In the genomic region with DNA sequence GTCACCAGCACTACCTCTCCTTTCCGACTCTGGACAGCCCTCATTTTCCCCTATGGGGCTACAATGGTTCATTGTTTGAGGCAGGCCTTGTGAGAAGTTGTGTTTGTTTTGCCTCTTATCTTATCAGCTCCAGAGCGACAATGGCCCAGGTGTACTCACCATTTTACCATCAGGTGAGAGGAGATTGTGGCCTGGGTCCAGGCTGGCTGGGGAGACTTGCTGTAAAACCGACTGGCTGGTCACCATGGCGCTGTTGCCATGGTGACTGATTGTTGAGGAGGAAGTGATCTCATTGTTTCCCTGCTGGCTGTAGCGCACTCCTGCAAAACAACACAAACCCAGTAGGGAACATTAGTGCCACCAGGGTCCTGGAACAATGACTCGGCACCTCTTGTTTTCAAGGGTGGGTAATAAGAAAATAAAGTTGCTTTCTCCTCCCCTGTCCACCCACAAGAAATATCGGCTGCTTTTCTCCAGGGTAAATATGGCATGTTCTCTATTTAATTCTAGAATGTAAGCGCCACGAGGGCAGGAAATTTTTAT, we compare ENCODE assay signal across 10 cellular contexts. TPM values are rescaled to one million over a fixed set of nuclear protein-coding genes. Genes with fewer than 3 reads are reported as not detected.
DNase-seq lines count a peak whose midpoint lies in the region; ATAC-seq, FAIRE-seq and TF ChIP-seq lines count a peak whose summit lies in the region.
"Had no signal": no experiment of that assay in that cellular context is flagged by ENCODE, and none has a peak within 500 bp of the region (broad histone marks: within the 10 kb centered on the region; RNA-seq: fewer than 3 reads in every experiment).

No MANE protein-coding gene starts in this region.

- H4K91ac ChIP-seq in H1 (replicated peaks; ENCODE audit: insufficient read length, low read length), result peak overlapping the region; percentile 59

- peak overlapping the region; percentile 30 for H3K4me3 Mint-ChIP-seq in neural progenitor cell
- H3K4me3 Mint-ChIP-seq: activated T-cell treated with anti-CD3 and anti-CD28 coated beads, Interleukin-2, amount 50 U/mL, for 24 hours had no signal

- H3K14ac ChIP-seq in H1 (ENCODE audit: insufficient read length), result no peak overlapping the region

- peak; percentile 71 for DNase-seq in NCI-H2227 (lab: John Stamatoyannopoulos, UW; ENCODE audit: unreplicated experiment)
- peak; percentile 58 to 73 for DNase-seq in H1 (ENCODE audit: low read depth in 1 of 2, low spot score in 2 of 2)
- DNase-seq in neural progenitor cell (ENCODE audit: low spot score), result peak; percentile 94
- no peak for DNase-seq in globus pallidus (ENCODE audit: low spot score)
- no peak for DNase-seq in osteoblast (ENCODE audit: insufficient read length, low spot score, missing footprints)
- DNase-seq: activated T-cell treated with anti-CD3 and anti-CD28 coated beads, Interleukin-2, amount 50 U/mL, for 24 hours had no signal

- H4K8ac ChIP-seq in H1 (ENCODE audit: extremely low read depth, insufficient read depth, low read length), result peak overlapping the region; percentile 75; the same call in 1 of the 2 replicates

- H3K4me2 ChIP-seq in H1 (ENCODE audit: insufficient read depth in 1 of 2, low read depth in 2 of 2, low read length in 2 of 2), result peak overlapping the region; percentile 7 to 44; a peak in 2 of 4 replicates
- H3K4me2 ChIP-seq in neural progenitor cell, result peak overlapping the region; percentile 54
- H3K4me2 ChIP-seq in osteoblast (ENCODE audit: insufficient read depth, low read length), result no peak overlapping the region

- no peak for TF ChIP-seq RAD21 in H1 (IDR thresholded peaks at IDR 0.05 in 1 of 2, conservative IDR thresholded peaks at IDR 0.05 in 1 of 2; ENCODE audit: low read depth in 2 of 2, low read length in 2 of 2)

- H3K27ac ChIP-seq in HEK293 (ENCODE audit: extremely low read depth, low read depth, low read length) (no peak overlapping the region), H1 (ENCODE audit: low read depth, low read length) (peak overlapping the region; percentile 57), neural progenitor cell (no peak overlapping the region), osteoblast (ENCODE audit: low read depth, low read length) (no peak overlapping the region)
- H3K27ac ChIP-seq: skin epidermis had no signal

- WGBS in H1 (ENCODE audit: extremely low coverage in 1 of 2, insufficient coverage in 1 of 2, insufficient read length in 1 of 2, insufficient replicate concordance in 2 of 2, low coverage in 1 of 2, low lambda C conversion rate in 2 of 2, missing lambda C conversion rate in 1 of 2), 2 experiments, result 49% methylated on average over 9 of the region's 9 CpGs; no CpG with 5 or more reads in 1 of the 2 experiments

- peak overlapping the region; percentile 83 for H3K27ac Mint-ChIP-seq in neural progenitor cell
- H3K27ac Mint-ChIP-seq: activated T-cell treated with anti-CD3 and anti-CD28 coated beads, Interleukin-2, amount 50 U/mL, for 24 hours had no signal

- H3K9me3 Mint-ChIP-seq in neural progenitor cell, result peaks cover 3% of the 10 kb centered on the region
- H3K9me3 Mint-ChIP-seq: activated T-cell treated with anti-CD3 and anti-CD28 coated beads, Interleukin-2, amount 50 U/mL, for 24 hours had no signal

- H3K4me1 Mint-ChIP-seq in neural progenitor cell, result peaks cover 15% of the 10 kb centered on the region

- peaks cover 3% of the 10 kb centered on the region for H3K4me1 ChIP-seq in HEK293 (ENCODE audit: control insufficient read depth, insufficient read depth, low read length)
- peaks cover 2 to 9% (median 2%) of the 10 kb centered on the region in 4 experiments; a peak in 5 of 7 replicates for H3K4me1 ChIP-seq in H1 (replicated peaks in 1 of 4; ENCODE audit: control insufficient read depth in 3 of 4, insufficient read depth in 4 of 4, low read length in 3 of 4)
- peaks cover 5% of the 10 kb centered on the region for H3K4me1 ChIP-seq in neural progenitor cell
- no peaks in the 10 kb centered on the region for H3K4me1 ChIP-seq in osteoblast (ENCODE audit: insufficient read depth, low read length)

- H3K23me2 ChIP-seq in H1 (ENCODE audit: low read depth, low read length), result no peaks in the 10 kb centered on the region

- H4K20me1 ChIP-seq in H1 (replicated peaks in 1 of 2; ENCODE audit: control insufficient read depth in 1 of 2, insufficient read depth in 2 of 2, low read length in 2 of 2), result no peaks in the 10 kb centered on the region
- no peaks in the 10 kb centered on the region for H4K20me1 ChIP-seq in neural progenitor cell (ENCODE audit: low read depth)
- H4K20me1 ChIP-seq in osteoblast (ENCODE audit: insufficient read depth, low read length), result no peaks in the 10 kb centered on the region

- H4K5ac ChIP-seq in H1 (ENCODE audit: insufficient read length, low read depth, low read length), result peak overlapping the region; percentile 20

- H2AFZ ChIP-seq in H1 (ENCODE audit: low read length) (peak overlapping the region; percentile 90), neural progenitor cell (replicated peaks) (peak overlapping the region; percentile 68), osteoblast (ENCODE audit: low read length) (no peak overlapping the region)

- peaks cover 9% of the 10 kb centered on the region for H3K27me3 Mint-ChIP-seq in neural progenitor cell (ENCODE audit: insufficient read depth, low read depth)

- no peak for FAIRE-seq in H1 (lab: Jason Lieb, UNC)

- no peak overlapping the region for H2BK120ac ChIP-seq in H1 (replicated peaks; ENCODE audit: low read depth, low read length)

- no peak overlapping the region for H2BK15ac ChIP-seq in H1 (ENCODE audit: low read length)

- CTCF ChIA-PET in HEK293 (lab: Yijun Ruan, JAX), result interaction anchor here (0.6 to 1.0 kb wide), 2 partner anchors 105 to 213 kb away, joined by 3 read pairs; no protein-coding TSS in a partner anchor
- CTCF ChIA-PET in H1 (lab: Charles Lee; ENCODE audit: partially characterized antibody), result interaction anchor here (1.0 kb wide), 1 partner anchor 105 kb away, joined by 3 read pairs; no protein-coding TSS in a partner anchor

- H3K79me2 ChIP-seq in H1 (ENCODE audit: control insufficient read depth in 1 of 2, insufficient read depth in 2 of 2, low read length in 2 of 2) (no peaks in the 10 kb centered on the region), neural progenitor cell (ENCODE audit: low read depth) (no peaks in the 10 kb centered on the region), osteoblast (ENCODE audit: insufficient read depth, low read length) (no peaks in the 10 kb centered on the region)

- H3K36me3 Mint-ChIP-seq in neural progenitor cell, result no peaks in the 10 kb centered on the region

- H3K9ac ChIP-seq in H1 (replicated peaks in 1 of 4; ENCODE audit: extremely low read depth in 1 of 4, low read depth in 3 of 4, low read length in 3 of 4) (no peak overlapping the region; a peak in 1 of 7 replicates), neural progenitor cell (no peak overlapping the region)

- POLR2A ChIA-PET in HEK293 (lab: Yijun Ruan, JAX) (no interaction called here), H1 (lab: Charles Lee; ENCODE audit: partially characterized antibody) (interaction anchor here (1.0 kb wide), 1 partner anchor 17 kb away, joined by 3 read pairs; no protein-coding TSS in a partner anchor)

- no peak for TF ChIP-seq CTCF in HEK293 (tag by site-specific recombination; IDR thresholded peaks at IDR 0.05)
- no peak for TF ChIP-seq CTCF in H1 (IDR thresholded peaks at IDR 0.05; ENCODE audit: control extremely low read depth in 1 of 3, insufficient read depth in 1 of 3, low read depth in 1 of 3, low read length in 3 of 3)
- no peak for TF ChIP-seq CTCF in neural progenitor cell (IDR thresholded peaks at IDR 0.05)
- TF ChIP-seq CTCF in osteoblast (IDR thresholded peaks at IDR 0.05; ENCODE audit: extremely low read depth, low read depth, low read length), result no peak

- no peak overlapping the region for H3K4ac ChIP-seq in H1 (replicated peaks; ENCODE audit: insufficient read length, low read depth, low read length)

- 0 out of 2 replicates have a peak overlapping the region, but pooled peaks have one; percentile 0 for H2BK5ac ChIP-seq in H1 (ENCODE audit: low read depth, low read length)

- no peak for TF ChIP-seq POLR2A in H1 (IDR thresholded peaks at IDR 0.05; ENCODE audit: control extremely low read depth in 1 of 2, low read depth in 2 of 2, low read length in 2 of 2)

- TF ChIP-seq EP300 in H1 (IDR thresholded peaks at IDR 0.05; ENCODE audit: borderline replicate concordance in 1 of 2, low read depth in 2 of 2, low read length in 2 of 2), result peak in 1 of 2 experiments; percentile 77; a peak in 1 of 3 replicates

- H3K4me3 ChIP-seq in HEK293 (ENCODE audit: low read depth, low read length) (no peak overlapping the region), H1 (ENCODE audit: extremely low read depth in 1 of 4, insufficient read depth in 2 of 4, low read depth in 3 of 4, low read length in 4 of 4) (peak overlapping the region in 1 of 4 experiments; percentile 18; a peak in 1 of 8 replicates), neural progenitor cell (no peak overlapping the region), osteoblast (ENCODE audit: insufficient read depth, low read length) (no peak overlapping the region)
- H3K4me3 ChIP-seq: skin epidermis had no signal

- no peak overlapping the region for H3K56ac ChIP-seq in H1 (replicated peaks; ENCODE audit: insufficient read length, low read depth, low read length)

- H2BK20ac ChIP-seq in H1 (ENCODE audit: low read length), result no peak overlapping the region

- no peaks in the 10 kb centered on the region for H3K36me3 ChIP-seq in HEK293 (ENCODE audit: control insufficient read depth in 2 of 2, insufficient read depth in 1 of 2, low read length in 2 of 2)
- no peaks in the 10 kb centered on the region for H3K36me3 ChIP-seq in H1 (ENCODE audit: control insufficient read depth in 2 of 4, insufficient read depth in 4 of 4, low read length in 3 of 4)
- no peaks in the 10 kb centered on the region for H3K36me3 ChIP-seq in neural progenitor cell
- no peaks in the 10 kb centered on the region for H3K36me3 ChIP-seq in osteoblast (ENCODE audit: insufficient read depth, low read length)

- peaks cover 6% of the 10 kb centered on the region for H3F3A ChIP-seq in neural progenitor cell (ENCODE audit: low read depth)

- no peak overlapping the region for H3K23ac ChIP-seq in H1 (ENCODE audit: insufficient read length)

- H2BK12ac ChIP-seq in H1 (ENCODE audit: low read depth, low read length), result peak overlapping the region; percentile 91; the same call in 1 of the 2 replicates

- ATAC-seq in HG03139 (IDR thresholded peaks at IDR 0.05; ENCODE audit: unreplicated experiment) (no peak), GM19452 (IDR thresholded peaks at IDR 0.05; ENCODE audit: unreplicated experiment) (no peak)

- no peaks in the 10 kb centered on the region for H3K79me1 ChIP-seq in H1 (ENCODE audit: low read depth, low read length)

- H3K27me3 ChIP-seq in H1 (replicated peaks in 1 of 4; ENCODE audit: control insufficient read depth in 3 of 4, extremely low read depth in 1 of 4, insufficient read depth in 3 of 4, low read length in 3 of 4), result no peaks in the 10 kb centered on the region; a peak in 2 of 7 replicates
- H3K27me3 ChIP-seq in neural progenitor cell, result peaks cover 2% of the 10 kb centered on the region
- H3K27me3 ChIP-seq in osteoblast (ENCODE audit: insufficient read depth, low read length), result peaks cover 34% of the 10 kb centered on the region

- H3K18ac ChIP-seq in H1 (ENCODE audit: extremely low read depth, low read length), result no peak overlapping the region

- no peaks in the 10 kb centered on the region for H3K9me3 ChIP-seq in HEK293 (ENCODE audit: control insufficient read depth, insufficient read depth, low read depth, low read length)
- H3K9me3 ChIP-seq in H1 (ENCODE audit: insufficient read depth in 2 of 2, low read depth in 1 of 2, low read length in 1 of 2), result no peaks in the 10 kb centered on the region
- H3K9me3 ChIP-seq in neural progenitor cell (ENCODE audit: low read depth), result no peaks in the 10 kb centered on the region
- H3K9me3 ChIP-seq in osteoblast (ENCODE audit: low read depth, low read length), result no peaks in the 10 kb centered on the region

- H2AK5ac ChIP-seq in H1 (ENCODE audit: low read depth, low read length), result no peak overlapping the region

RNA-seq across cellular contexts. Expression of gene HNF1B, which starts 34.4 kb away (rescaled TPM):
- total RNA-seq in H1 (2021; fragmentation: NEBNext Ultra II Directional; extraction: Animal tissue kit (Norgen Biotek cat#: 25700)), result 0.13 TPM in 1 of 2 replicates, not detected in the other
- polyA plus RNA-seq in H1 (2011; rRNA removed), result 0.28 and 0.30 TPM in 2 replicates
- 0.17 TPM for polyA plus RNA-seq in H1 (2011; cell fraction: cytosol; rRNA removed)
- 0.40 TPM for polyA plus RNA-seq in H1 (2011; cell fraction: nucleus; rRNA removed)
- polyA plus RNA-seq in H1 (2012, experiment 1 of 2), result 0.17 to 0.58 TPM (median 0.27 TPM) in 4 replicates
- polyA plus RNA-seq in H1 (2012, experiment 2 of 2), result 0.17 TPM
- polyA plus RNA-seq in H1 (2013, experiment 1 of 2), result 0.12 TPM
- 0.11 TPM for polyA plus RNA-seq in H1 (2013, experiment 2 of 2)
- polyA minus RNA-seq in H1 (2011; rRNA and poly(A)+ RNA removed), result 0.20 and 0.22 TPM in 2 replicates
- polyA minus RNA-seq in H1 (2011; cell fraction: cytosol; rRNA and poly(A)+ RNA removed), result not detected
- not detected for polyA minus RNA-seq in H1 (2011; cell fraction: nucleus; rRNA and poly(A)+ RNA removed)
- total RNA-seq in neural progenitor cell (ENCODE audit: low replicate concordance) (0.15 TPM in 1 of 2 replicates, not detected in the other), osteoblast (not detected in 2 replicates)

Comparison
In these comparisons a context has a peak if more than half of its experiments do, and no peak if none do; other contexts are left out.
1. DNase-seq: peak in NCI-H2227 (single experiment), H1 (2 of 2) and neural progenitor cell (single experiment); none in globus pallidus (single experiment) and osteoblast (single experiment).
2. Of the 6 proteins assayed by ChIP-seq in both HEK293 and H1: peak only in HEK293: YY1; only in H1: ATF2; in both: none; in neither: 4.